ENCODE assay signal across 8 cellular contexts in the genomic region with DNA sequence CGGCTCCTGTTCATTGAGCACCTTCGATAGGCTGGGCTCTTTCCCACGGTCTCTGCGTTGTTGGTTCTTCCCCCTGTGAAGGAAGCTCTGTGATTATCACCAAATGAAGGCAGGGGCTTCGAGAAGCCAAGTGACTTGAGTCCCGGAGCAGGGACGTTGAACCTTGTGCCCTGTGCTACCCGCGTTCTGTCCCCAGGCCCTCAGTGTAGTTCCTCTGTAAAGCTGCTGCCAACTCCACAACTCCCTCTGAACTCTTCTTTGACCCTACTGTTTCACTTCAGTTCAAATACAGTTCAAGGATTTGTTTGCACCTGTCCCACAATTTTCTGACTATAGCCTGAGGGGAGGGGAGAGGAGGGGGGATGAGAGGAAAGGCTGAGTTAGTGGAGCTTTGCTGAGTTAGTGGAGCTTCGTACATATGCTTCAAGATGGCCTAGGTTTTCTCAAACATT. TPM values are rescaled to one million over a fixed set of nuclear protein-coding genes. Genes with fewer than 3 reads are reported as not detected.
DNase-seq lines count a peak whose midpoint lies in the region; ATAC-seq and TF ChIP-seq lines count a peak whose summit lies in the region.

No MANE protein-coding gene starts in this region.

- peak overlapping the region; percentile 70 for H3K4me3 ChIP-seq in fibroblast of mammary gland (ENCODE audit: control insufficient read depth, low read depth, low read length)
- H3K4me3 ChIP-seq in psoas muscle = peak overlapping the region; percentile 81

- H3K9me3 Mint-ChIP-seq in activated CD8-positive, alpha-beta memory T cell treated with anti-CD3 and anti-CD28 coated beads, Interleukin-2, amount 10 ng/mL, durations not matched to agents 7 days and 5 days (ENCODE audit: low read depth) = no peaks in the 10 kb centered on the region

- ATAC-seq in activated CD8-positive, alpha-beta memory T cell treated with anti-CD3 and anti-CD28 coated beads, Interleukin-2, amount 10 ng/mL, durations not matched to agents 7 days and 5 days = no peak
- ATAC-seq in psoas muscle = peak in 2 of 4 donors; percentile 1 to 6

- DNase-seq in activated CD8-positive, alpha-beta memory T cell treated with anti-CD3 and anti-CD28 coated beads, Interleukin-2, amount 10 ng/mL, durations not matched to agents 7 days and 5 days = no peak
- DNase-seq in activated CD8-positive, alpha-beta memory T cell treated with anti-CD3 and anti-CD28 coated beads, Interleukin-2, amount 50 U/mL, for 48 hours = no peak
- DNase-seq in fibroblast of mammary gland (ENCODE audit: low read depth) (no peak), psoas muscle (no peak), DMS153 treated with DMSO at 0.1 percent for 48 hours (lab: John Stamatoyannopoulos, UW; ENCODE audit: unreplicated experiment) (no peak), H4 (ENCODE audit: low spot score) (no peak)
- DNase-seq in stimulated activated CD4-positive, alpha-beta T cell treated with anti-CD3 and anti-CD28 coated beads, Interleukin-4, amount 100 ng/mL, for 1 hour = no peak

- no peaks in the 10 kb centered on the region for H3K9me3 ChIP-seq in psoas muscle

- TF ChIP-seq CTCF in fibroblast of mammary gland (conservative IDR thresholded peaks at IDR 0.05; ENCODE audit: control insufficient read depth, insufficient read depth, low read depth, low read length) (no peak), psoas muscle (IDR thresholded peaks at IDR 0.05) (no peak)

- H3K36me3 ChIP-seq in psoas muscle (ENCODE audit: insufficient read depth in 1 of 2, low read depth in 1 of 2) = peaks cover 0 to 21% of the 10 kb centered on the region in 2 donors

- no peaks in the 10 kb centered on the region for H3K4me1 ChIP-seq in psoas muscle

- peaks cover 18% of the 10 kb centered on the region for H3K4me1 Mint-ChIP-seq in activated CD8-positive, alpha-beta memory T cell treated with anti-CD3 and anti-CD28 coated beads, Interleukin-2, amount 10 ng/mL, durations not matched to agents 7 days and 5 days

- no peaks in the 10 kb centered on the region for H3K27me3 ChIP-seq in psoas muscle (ENCODE audit: insufficient read depth in 3 of 3, low read length in 2 of 3)

- intact Hi-C loops in psoas muscle (cut with DNase I) = loop anchor here in 1 of 2 donors (5.0 to 10.0 kb wide), 4 partner anchors 137 to 957 kb away; partner anchors contain the start of genes APEX2, FAM120C, HUWE1 and TSR2

- H3K36me3 Mint-ChIP-seq in activated CD8-positive, alpha-beta memory T cell treated with anti-CD3 and anti-CD28 coated beads, Interleukin-2, amount 10 ng/mL, durations not matched to agents 7 days and 5 days = peaks cover 10% of the 10 kb centered on the region

- H3K27me3 Mint-ChIP-seq in activated CD8-positive, alpha-beta memory T cell treated with anti-CD3 and anti-CD28 coated beads, Interleukin-2, amount 10 ng/mL, durations not matched to agents 7 days and 5 days = no peaks in the 10 kb centered on the region

- CTCF ChIA-PET in activated CD8-positive, alpha-beta memory T cell treated with anti-CD3 and anti-CD28 coated beads, Interleukin-2, amount 10 ng/mL, durations not matched to agents 7 days and 5 days (lab: Charles Lee) = interaction anchor here (1.2 kb wide), 1 partner anchor 955 kb away, joined by 3 read pairs; the partner anchor contains the start of gene APEX2

- peak overlapping the region; percentile 96 for H3K4me3 Mint-ChIP-seq in activated CD8-positive, alpha-beta memory T cell treated with anti-CD3 and anti-CD28 coated beads, Interleukin-2, amount 10 ng/mL, durations not matched to agents 7 days and 5 days

- TF ChIP-seq POLR2A in Raji (IDR thresholded peaks at IDR 0.05; ENCODE audit: insufficient read depth, low read depth, low read length) = peak; percentile 44; the same call in 1 of the 2 replicates

- WGBS in psoas muscle, 3 donors = 2 to 36% (median 3%) methylated on average over 10 of the region's 10 CpGs

- peak overlapping the region; percentile 95 for H3K27ac Mint-ChIP-seq in activated CD8-positive, alpha-beta memory T cell treated with anti-CD3 and anti-CD28 coated beads, Interleukin-2, amount 10 ng/mL, durations not matched to agents 7 days and 5 days

- H3K27ac ChIP-seq in psoas muscle = peak overlapping the region; percentile 94

RNA-seq across cellular contexts. Expression of gene PHF8, which starts 0.6 kb away (rescaled TPM):
- 10 to 100 TPM; 42.9 to 44.9 TPM for total RNA-seq in activated CD8-positive, alpha-beta memory T cell treated with anti-CD3 and anti-CD28 coated beads, Interleukin-2, amount 10 ng/mL, durations not matched to agents 7 days and 5 days
- 10 to 100 TPM in 3 of 4 donors, 1 to 10 TPM in 1; 9.0 to 16.4 (median 11.9) TPM for total RNA-seq in psoas muscle
- 1 to 10 TPM; 3.6 to 8.8 (median 4.2) TPM for polyA plus RNA-seq in psoas muscle
- 7.6 and 10.6 TPM in 2 replicates for total RNA-seq in H4 (2014; rRNA removed; shearing (Covaris generic))
